10 cellular contexts compared by ENCODE assay signal in genomic region chr19:13014101-13014920, GRCh38. TPM values are rescaled to one million over a fixed set of nuclear protein-coding genes. Genes with fewer than 3 reads are reported as not detected.
DNase-seq lines count a peak whose midpoint lies in the region; ATAC-seq and TF ChIP-seq lines count a peak whose summit lies in the region.
"Had no signal": no experiment of that assay in that cellular context is flagged by ENCODE, and none has a peak within 500 bp of the region (broad histone marks: within the 10 kb centered on the region; RNA-seq: fewer than 3 reads in every experiment).

No MANE protein-coding gene starts in this region.

- H3K9me3 Mint-ChIP-seq in activated T-helper 17 cell treated with anti-CD3 and anti-CD28 coated beads, Interleukin-2, amount 50 U/mL, for 72 hours = no peaks in the 10 kb centered on the region
- H3K9me3 Mint-ChIP-seq in activated T-helper 2 cell treated with anti-CD3 and anti-CD28 coated beads, Interferon-gamma antibody, Interleukin-2, Interleukin-4, amounts not matched to agents 10 μg/mL and 5 μg/mL and 100 μg/mL, durations not matched to agents 14 hours and 24 hours and 36 hours = no peaks in the 10 kb centered on the region

- H3K9me3 ChIP-seq in right atrium auricular region (no peaks in the 10 kb centered on the region), spleen (no peaks in the 10 kb centered on the region)

- no peak for TF ChIP-seq CTCF in right atrium auricular region (IDR thresholded peaks at IDR 0.05)
- TF ChIP-seq CTCF in spleen (IDR thresholded peaks at IDR 0.05 in 8 of 11, conservative IDR thresholded peaks at IDR 0.05 in 3 of 11) = no peak

- peaks cover 7% of the 10 kb centered on the region for H3K4me1 Mint-ChIP-seq in activated T-helper 17 cell treated with anti-CD3 and anti-CD28 coated beads, Interleukin-2, amount 50 U/mL, for 72 hours
- H3K4me1 Mint-ChIP-seq in activated T-helper 2 cell treated with anti-CD3 and anti-CD28 coated beads, Interferon-gamma antibody, Interleukin-2, Interleukin-4, amounts not matched to agents 10 μg/mL and 5 μg/mL and 100 μg/mL, durations not matched to agents 14 hours and 24 hours and 36 hours (ENCODE audit: low read depth) = peaks cover 13% of the 10 kb centered on the region

- H3K27ac ChIP-seq in right atrium auricular region = peak overlapping the region; percentile 76 to 98
- peak overlapping the region in 2 of 8 donors; percentile 26 to 27 for H3K27ac ChIP-seq in spleen
- H3K27ac ChIP-seq: parathyroid adenoma had no signal

- no peaks in the 10 kb centered on the region for H3K36me3 ChIP-seq in H7 (replicated peaks; ENCODE audit: control insufficient read depth, insufficient read depth, low read length)
- H3K36me3 ChIP-seq in right atrium auricular region = no peaks in the 10 kb centered on the region
- H3K36me3 ChIP-seq in spleen = no peaks in the 10 kb centered on the region

- TF ChIP-seq POLR2A in spleen (IDR thresholded peaks at IDR 0.05) = no peak

- DNase-seq in H7 (peak; percentile 86), right atrium auricular region (ENCODE audit: low spot score) (no peak), spleen (no peak), activated gamma-delta T cell treated with Interleukin-2 at 50 U/mL for 16 hours (no peak), hepatic stellate cell (ENCODE audit: low spot score) (no peak), NCI-H2081 (lab: John Stamatoyannopoulos, UW) (no peak)
- DNase-seq in activated T-helper 2 cell treated with anti-CD3 and anti-CD28 coated beads, Interferon-gamma antibody, Interleukin-2, Interleukin-4, amounts not matched to agents 10 μg/mL and 5 μg/mL and 100 μg/mL, durations not matched to agents 14 hours and 24 hours and 36 hours (ENCODE audit: low spot score) = no peak
- DNase-seq: NCI-H187 treated with DMSO at 0.1 percent for 48 hours had no signal

- H3K27me3 Mint-ChIP-seq in activated T-helper 17 cell treated with anti-CD3 and anti-CD28 coated beads, Interleukin-2, amount 50 U/mL, for 72 hours = peaks cover 56% of the 10 kb centered on the region
- H3K27me3 Mint-ChIP-seq in activated T-helper 2 cell treated with anti-CD3 and anti-CD28 coated beads, Interferon-gamma antibody, Interleukin-2, Interleukin-4, amounts not matched to agents 10 μg/mL and 5 μg/mL and 100 μg/mL, durations not matched to agents 14 hours and 24 hours and 36 hours (ENCODE audit: low read depth) = peaks cover 71% of the 10 kb centered on the region

- WGBS in spleen, 5 donors = 31 to 38% (median 34%) methylated on average over 34 to 35 of the region's 35 CpGs

- H3K27me3 ChIP-seq in H7 (ENCODE audit: control insufficient read depth, insufficient read depth, low read length) (peaks cover 100% of the 10 kb centered on the region), right atrium auricular region (no peaks in the 10 kb centered on the region), spleen (replicated peaks in 1 of 7) (peaks cover 0 to 77% (median 50%) of the 10 kb centered on the region in 7 donors)

- H3K4me3 ChIP-seq in H7 (ENCODE audit: insufficient read depth, low read depth, low read length) = no peak overlapping the region
- peak overlapping the region; percentile 1 to 42 for H3K4me3 ChIP-seq in right atrium auricular region
- H3K4me3 ChIP-seq in spleen = peak overlapping the region in 5 of 8 donors; percentile 15 to 64 (median 38)

- peaks cover 7% of the 10 kb centered on the region for H3K36me3 Mint-ChIP-seq in activated T-helper 17 cell treated with anti-CD3 and anti-CD28 coated beads, Interleukin-2, amount 50 U/mL, for 72 hours (ENCODE audit: low read depth)
- H3K36me3 Mint-ChIP-seq in activated T-helper 2 cell treated with anti-CD3 and anti-CD28 coated beads, Interferon-gamma antibody, Interleukin-2, Interleukin-4, amounts not matched to agents 10 μg/mL and 5 μg/mL and 100 μg/mL, durations not matched to agents 14 hours and 24 hours and 36 hours (ENCODE audit: low read depth) = no peaks in the 10 kb centered on the region

- H3K27ac Mint-ChIP-seq in activated T-helper 17 cell treated with anti-CD3 and anti-CD28 coated beads, Interleukin-2, amount 50 U/mL, for 72 hours = peak overlapping the region; percentile 25
- no peak overlapping the region for H3K27ac Mint-ChIP-seq in activated T-helper 2 cell treated with anti-CD3 and anti-CD28 coated beads, Interferon-gamma antibody, Interleukin-2, Interleukin-4, amounts not matched to agents 10 μg/mL and 5 μg/mL and 100 μg/mL, durations not matched to agents 14 hours and 24 hours and 36 hours

- intact Hi-C loops in spleen (cut with DNase I; ENCODE audit: low total_unique reads) = no loop called here
- intact Hi-C loops in activated T-helper 2 cell treated with anti-CD3 and anti-CD28 coated beads, Interferon-gamma antibody, Interleukin-2, Interleukin-4, amounts not matched to agents 10 μg/mL and 5 μg/mL and 100 μg/mL, durations not matched to agents 14 hours and 24 hours and 36 hours (cut with micrococcal nuclease) = loop anchor here (1.0 to 5.0 kb wide), 2 partner anchors 8 to 177 kb away; partner anchors contain the start of gene MAST1

- H3K4me1 ChIP-seq in right atrium auricular region = peaks cover 0 to 93% of the 10 kb centered on the region in 2 donors
- peaks cover 17 to 94% (median 63%) of the 10 kb centered on the region in 6 donors for H3K4me1 ChIP-seq in spleen
- H3K4me1 ChIP-seq: parathyroid adenoma had no signal

- no peak for ATAC-seq in activated T-helper 17 cell treated with anti-CD3 and anti-CD28 coated beads, Interleukin-2, amount 50 U/mL, for 72 hours (replicated peaks)

- peak overlapping the region; percentile 84 for H3K4me3 Mint-ChIP-seq in activated T-helper 17 cell treated with anti-CD3 and anti-CD28 coated beads, Interleukin-2, amount 50 U/mL, for 72 hours
- no peak overlapping the region for H3K4me3 Mint-ChIP-seq in activated T-helper 2 cell treated with anti-CD3 and anti-CD28 coated beads, Interferon-gamma antibody, Interleukin-2, Interleukin-4, amounts not matched to agents 10 μg/mL and 5 μg/mL and 100 μg/mL, durations not matched to agents 14 hours and 24 hours and 36 hours (ENCODE audit: low read depth)

RNA-seq across cellular contexts. Expression of gene NFIX, which starts 19.0 kb away (rescaled TPM):
- total RNA-seq in H7 (2014; rRNA removed; shearing (Covaris generic)) = 0.03 and 0.07 TPM in 2 replicates
- total RNA-seq in activated T-helper 17 cell treated with anti-CD3 and anti-CD28 coated beads, Interleukin-2, amount 50 U/mL, for 72 hours = 1 to 10 TPM in 1 of 2 donors, under 1 TPM in 1; 0.43 to 1.1 TPM
- total RNA-seq in right atrium auricular region (10 to 100 TPM; 56.5 to 69.8 TPM), spleen (10 to 100 TPM; 12.3 to 41.4 (median 26.7) TPM)
- 1 to 10 TPM; 1.1 to 7.7 (median 1.5) TPM for polyA plus RNA-seq in spleen
- total RNA-seq in activated T-helper 2 cell treated with anti-CD3 and anti-CD28 coated beads, Interferon-gamma antibody, Interleukin-2, Interleukin-4, amounts not matched to agents 10 μg/mL and 5 μg/mL and 100 μg/mL, durations not matched to agents 14 hours and 24 hours and 36 hours = 2.7 and 3.0 TPM in 2 replicates

RNA-seq across cellular contexts. Expression of gene DAND5, which starts 44.9 kb away (rescaled TPM):
- total RNA-seq in H7 (2014; rRNA removed; shearing (Covaris generic)) = 0.15 TPM in 1 of 2 replicates, not detected in the other
- under 1 TPM; 0.30 to 0.40 TPM for total RNA-seq in activated T-helper 17 cell treated with anti-CD3 and anti-CD28 coated beads, Interleukin-2, amount 50 U/mL, for 72 hours
- 10 to 100 TPM in 1 of 2 donors, 1 to 10 TPM in 1; 2.9 to 10.7 TPM for total RNA-seq in right atrium auricular region
- not detected for total RNA-seq in spleen
- polyA plus RNA-seq in spleen = not detected
- 0.16 TPM in 1 of 2 replicates, not detected in the other for total RNA-seq in activated T-helper 2 cell treated with anti-CD3 and anti-CD28 coated beads, Interferon-gamma antibody, Interleukin-2, Interleukin-4, amounts not matched to agents 10 μg/mL and 5 μg/mL and 100 μg/mL, durations not matched to agents 14 hours and 24 hours and 36 hours

RNA-seq across cellular contexts. Expression of gene GADD45GIP1, which starts 57.3 kb away (rescaled TPM):
- total RNA-seq in H7 (2014; rRNA removed; shearing (Covaris generic)) = 40.4 and 51.7 TPM in 2 replicates
- 10 to 100 TPM; 17.0 to 27.9 TPM for total RNA-seq in activated T-helper 17 cell treated with anti-CD3 and anti-CD28 coated beads, Interleukin-2, amount 50 U/mL, for 72 hours
- 10 to 100 TPM; 48.5 to 58.7 TPM for total RNA-seq in right atrium auricular region
- total RNA-seq in spleen = 10 to 100 TPM; 12.8 to 33.4 (median 15.8) TPM
- polyA plus RNA-seq in spleen = 10 to 100 TPM; 39.7 to 47.9 (median 40.8) TPM
- 29.2 and 32.6 TPM in 2 replicates for total RNA-seq in activated T-helper 2 cell treated with anti-CD3 and anti-CD28 coated beads, Interferon-gamma antibody, Interleukin-2, Interleukin-4, amounts not matched to agents 10 μg/mL and 5 μg/mL and 100 μg/mL, durations not matched to agents 14 hours and 24 hours and 36 hours
